ENCODE assay signal across 22 cellular contexts in the genomic region with DNA sequence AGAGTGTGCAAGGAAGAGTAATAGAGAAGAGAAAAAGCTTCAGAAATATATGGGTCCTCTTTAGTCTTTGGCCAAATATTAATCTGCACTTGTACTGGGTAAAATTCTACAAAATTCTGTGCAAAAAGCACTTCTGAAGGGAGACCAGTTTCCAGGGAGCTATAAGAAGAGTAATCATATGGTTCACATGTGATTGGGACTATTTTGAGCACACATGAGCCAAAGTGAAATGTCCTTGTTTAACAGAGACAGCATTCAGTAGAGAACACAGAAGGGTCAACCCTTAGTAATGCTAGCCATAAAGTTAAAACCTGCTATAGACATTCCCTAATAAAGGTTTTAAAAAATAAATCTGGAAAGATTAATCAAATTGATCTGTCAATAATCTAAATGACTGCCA.
"Had no signal": no experiment of that assay in that cellular context is flagged by ENCODE, and none has a peak within 500 bp of the region (broad histone marks: within the 10 kb centered on the region; RNA-seq: fewer than 3 reads in every experiment).

No MANE protein-coding gene starts in this region.

- ATAC-seq: stimulated activated effector memory CD8-positive, alpha-beta T cell treated with anti-CD3 and anti-CD28 coated beads, Interleukin-12 subunit alpha, Interleukin-12 subunit beta, amount 100 ng/mL, for 72 hours; stimulated activated memory B cell treated with anti-CD40 and anti-IgM and Interleukin-4, amounts not matched to agents 10 μg/mL and 1 μg/mL and 100 μg/mL, for 72 hours; stimulated activated naive B cell treated with anti-CD40 and anti-IgM and Interleukin-4, amounts not matched to agents 10 μg/mL and 1 μg/mL and 100 μg/mL, for 72 hours; stimulated activated naive CD8-positive, alpha-beta T cell treated with anti-CD3 and anti-CD28 coated beads, Interleukin-15, amount 100 ng/mL, for 72 hours; stimulated activated naive CD8-positive, alpha-beta T cell treated with anti-CD3 and anti-CD28 coated beads, Interleukin-15, Interleukin-2, amounts not matched to agents 100 U/mL and 50 U/mL, for 24 hours; upper lobe of right lung had no signal

- DNase-seq: stimulated activated CD4-positive, alpha-beta T cell treated with anti-CD3 and anti-CD28 coated beads, Interleukin-2, amount 100 ng/mL, for 48 hours; stimulated activated CD4-positive, alpha-beta T cell treated with anti-CD3 and anti-CD28 coated beads, Interleukin-4, amount 100 ng/mL, for 1 hour; stimulated activated CD4-positive, alpha-beta T cell treated with anti-CD3 and anti-CD28 coated beads, Interleukin-4, amount 100 ng/mL, for 24 hours; stimulated activated CD4-positive, alpha-beta T cell treated with anti-CD3 and anti-CD28 coated beads, Interleukin-4, amount 100 ng/mL, for 4 hours; stimulated activated CD8-positive, alpha-beta memory T cell treated with anti-CD3 and anti-CD28 coated beads, Interleukin-4, amount 100 ng/mL, for 48 hours; stimulated activated naive B cell treated with anti-CD40 and anti-IgM and Interleukin-4, amounts not matched to agents 10 μg/mL and 1 μg/mL and 100 μg/mL, for 72 hours; stimulated activated naive CD4-positive, alpha-beta T cell; stimulated activated naive CD4-positive, alpha-beta T cell treated with Interleukin-2 at 50 U/mL for 16 hours; stimulated activated naive CD8-positive, alpha-beta T cell treated with anti-CD3 and anti-CD28 coated beads, Interleukin-15, amount 100 ng/mL, for 72 hours; stimulated activated naive CD8-positive, alpha-beta T cell treated with anti-CD3 and anti-CD28 coated beads, Interleukin-15, Interleukin-2, amounts not matched to agents 100 U/mL and 50 U/mL, for 24 hours; stomach; substantia nigra; testis; thyroid gland; tibial artery; transverse colon; trophoblast cell; upper lobe of left lung; upper lobe of right lung; uterus had no signal
